Comparison of ENCODE assay signal across 18 cellular contexts in genomic region chr13:40618581-40619478, GRCh38. TPM values are rescaled to one million over a fixed set of nuclear protein-coding genes. Genes with fewer than 3 reads are reported as not detected.
DNase-seq lines count a peak whose midpoint lies in the region; ATAC-seq and TF ChIP-seq lines count a peak whose summit lies in the region.
"Had no signal": no experiment of that assay in that cellular context is flagged by ENCODE, and none has a peak within 500 bp of the region (broad histone marks: within the 10 kb centered on the region; RNA-seq: fewer than 3 reads in every experiment).

No MANE protein-coding gene starts in this region.

- H3K27ac ChIP-seq in liver (ENCODE audit: low read depth in 1 of 2, low read length in 2 of 2) (peak overlapping the region; percentile 38 to 57), uterus (peak overlapping the region; percentile 70 to 82)
- H3K27ac ChIP-seq: parathyroid adenoma had no signal

- H3K36me3 ChIP-seq in liver (ENCODE audit: control insufficient read depth in 4 of 4, insufficient read depth in 3 of 4, low read depth in 1 of 4, low read length in 3 of 4) (no peaks in the 10 kb centered on the region), uterus (no peaks in the 10 kb centered on the region)

- intact Hi-C loops in activated T-helper 1 cell treated with anti-CD3 and anti-CD28 coated beads, Interleukin-12 subunit alpha, Interleukin-12 subunit beta, Interleukin-2, Interleukin-4 antibody, amounts not matched to agents 30 ng/mL and 10 ng/mL and 1 ng/mL, durations not matched to agents 14 hours and 24 hours and 36 hours (cut with micrococcal nuclease) = no loop called here
- intact Hi-C loops in uterus (cut with DNase I; ENCODE audit: low total_unique reads) = no loop called here

- H3K27ac Mint-ChIP-seq in activated naive CD4-positive, alpha-beta T cell treated with anti-CD3 and anti-CD28 coated beads, Interleukin-2, amount 10 ng/mL, durations not matched to agents 7 days and 5 days = peak overlapping the region; percentile 21
- peak overlapping the region; percentile 56 for H3K27ac Mint-ChIP-seq in activated T-helper 1 cell treated with anti-CD3 and anti-CD28 coated beads, Interleukin-12 subunit alpha, Interleukin-12 subunit beta, Interleukin-2, Interleukin-4 antibody, amounts not matched to agents 30 ng/mL and 10 ng/mL and 1 ng/mL, durations not matched to agents 14 hours and 24 hours and 36 hours

- CTCF ChIA-PET in activated naive CD4-positive, alpha-beta T cell treated with anti-CD3 and anti-CD28 coated beads, Interleukin-2, amount 10 ng/mL, durations not matched to agents 7 days and 5 days (lab: Charles Lee) = no interaction called here

- no peak for TF ChIP-seq POLR2A in uterus (IDR thresholded peaks at IDR 0.05)

- no peak for TF ChIP-seq RAD21 in liver (IDR thresholded peaks at IDR 0.05)

- peaks cover 15 to 64% (median 27%) of the 10 kb centered on the region in 4 donors for H3K4me1 ChIP-seq in liver (ENCODE audit: control insufficient read depth in 4 of 4, insufficient read depth in 4 of 4, low read length in 3 of 4)
- peaks cover 6 to 24% of the 10 kb centered on the region in 2 donors for H3K4me1 ChIP-seq in uterus
- H3K4me1 ChIP-seq: parathyroid adenoma had no signal

- H3K4me3 ChIP-seq in liver (ENCODE audit: low read depth in 1 of 3, low read length in 3 of 3) (no peak overlapping the region), uterus (no peak overlapping the region)
- H3K4me3 ChIP-seq: GM12878 had no signal

- no peak overlapping the region for H3K4me3 Mint-ChIP-seq in activated naive CD4-positive, alpha-beta T cell treated with anti-CD3 and anti-CD28 coated beads, Interleukin-2, amount 10 ng/mL, durations not matched to agents 7 days and 5 days
- no peak overlapping the region for H3K4me3 Mint-ChIP-seq in activated T-helper 1 cell treated with anti-CD3 and anti-CD28 coated beads, Interleukin-12 subunit alpha, Interleukin-12 subunit beta, Interleukin-2, Interleukin-4 antibody, amounts not matched to agents 30 ng/mL and 10 ng/mL and 1 ng/mL, durations not matched to agents 14 hours and 24 hours and 36 hours

- H3K27me3 Mint-ChIP-seq in activated naive CD4-positive, alpha-beta T cell treated with anti-CD3 and anti-CD28 coated beads, Interleukin-2, amount 10 ng/mL, durations not matched to agents 7 days and 5 days = no peaks in the 10 kb centered on the region
- H3K27me3 Mint-ChIP-seq in activated T-helper 1 cell treated with anti-CD3 and anti-CD28 coated beads, Interleukin-12 subunit alpha, Interleukin-12 subunit beta, Interleukin-2, Interleukin-4 antibody, amounts not matched to agents 30 ng/mL and 10 ng/mL and 1 ng/mL, durations not matched to agents 14 hours and 24 hours and 36 hours (ENCODE audit: insufficient read depth) = no peaks in the 10 kb centered on the region

- no peak overlapping the region for H3K9ac ChIP-seq in liver (ENCODE audit: low read depth in 1 of 2, low read length in 2 of 2)
- H3K9ac ChIP-seq: parathyroid adenoma had no signal

- TF ChIP-seq CTCF in liver (IDR thresholded peaks at IDR 0.05; ENCODE audit: low read depth, low read length, missing input control) = no peak
- no peak for TF ChIP-seq CTCF in uterus (IDR thresholded peaks at IDR 0.05)

- H3K27me3 ChIP-seq in liver (ENCODE audit: control insufficient read depth in 4 of 4, insufficient read depth in 4 of 4, low read length in 3 of 4) = no peaks in the 10 kb centered on the region
- no peaks in the 10 kb centered on the region for H3K27me3 ChIP-seq in uterus

- DNase-seq in activated naive CD4-positive, alpha-beta T cell treated with anti-CD3 and anti-CD28 coated beads, Interleukin-2, amount 10 ng/mL, durations not matched to agents 7 days and 5 days = no peak
- no peak for DNase-seq in activated naive CD4-positive, alpha-beta T cell (lab: John Stamatoyannopoulos, UW)
- no peak for DNase-seq in activated T-helper 1 cell treated with anti-CD3 and anti-CD28 coated beads, Interleukin-12 subunit alpha, Interleukin-12 subunit beta, Interleukin-2, Interleukin-4 antibody, amounts not matched to agents 30 ng/mL and 10 ng/mL and 1 ng/mL, durations not matched to agents 14 hours and 24 hours and 36 hours (ENCODE audit: low spot score)
- DNase-seq in uterus = no peak
- no peak for DNase-seq in NCI-H748 (lab: John Stamatoyannopoulos, UW; ENCODE audit: unreplicated experiment)
- no peak for DNase-seq in SIG-M5 treated with dmso at 0.1 percent for 504 hours (lab: John Stamatoyannopoulos, UW; ENCODE audit: unreplicated experiment)
- DNase-seq: amniotic stem cell, Calu3, cerebellar nuclear complex, foreskin fibroblast, KBM-7, NCI-H1092, NCI-H2107, NCI-H774 had no signal

- WGBS in liver = 82% methylated on average over 15 of the region's 15 CpGs

- H3K4me1 Mint-ChIP-seq in activated naive CD4-positive, alpha-beta T cell treated with anti-CD3 and anti-CD28 coated beads, Interleukin-2, amount 10 ng/mL, durations not matched to agents 7 days and 5 days = peaks cover 78% of the 10 kb centered on the region
- peaks cover 82% of the 10 kb centered on the region for H3K4me1 Mint-ChIP-seq in activated T-helper 1 cell treated with anti-CD3 and anti-CD28 coated beads, Interleukin-12 subunit alpha, Interleukin-12 subunit beta, Interleukin-2, Interleukin-4 antibody, amounts not matched to agents 30 ng/mL and 10 ng/mL and 1 ng/mL, durations not matched to agents 14 hours and 24 hours and 36 hours (ENCODE audit: low read depth)

- H3K9me3 Mint-ChIP-seq in activated naive CD4-positive, alpha-beta T cell treated with anti-CD3 and anti-CD28 coated beads, Interleukin-2, amount 10 ng/mL, durations not matched to agents 7 days and 5 days = no peaks in the 10 kb centered on the region
- H3K9me3 Mint-ChIP-seq in activated T-helper 1 cell treated with anti-CD3 and anti-CD28 coated beads, Interleukin-12 subunit alpha, Interleukin-12 subunit beta, Interleukin-2, Interleukin-4 antibody, amounts not matched to agents 30 ng/mL and 10 ng/mL and 1 ng/mL, durations not matched to agents 14 hours and 24 hours and 36 hours = no peaks in the 10 kb centered on the region

- no peaks in the 10 kb centered on the region for H3K9me3 ChIP-seq in liver (ENCODE audit: control insufficient read depth in 4 of 4, low read length in 3 of 4)
- H3K9me3 ChIP-seq in uterus = no peaks in the 10 kb centered on the region

- no peak for ATAC-seq in GM18907 (IDR thresholded peaks at IDR 0.05; ENCODE audit: unreplicated experiment)
- ATAC-seq: GM12878 had no signal

- peaks cover 47% of the 10 kb centered on the region for H3K36me3 Mint-ChIP-seq in activated naive CD4-positive, alpha-beta T cell treated with anti-CD3 and anti-CD28 coated beads, Interleukin-2, amount 10 ng/mL, durations not matched to agents 7 days and 5 days
- peaks cover 33% of the 10 kb centered on the region for H3K36me3 Mint-ChIP-seq in activated T-helper 1 cell treated with anti-CD3 and anti-CD28 coated beads, Interleukin-12 subunit alpha, Interleukin-12 subunit beta, Interleukin-2, Interleukin-4 antibody, amounts not matched to agents 30 ng/mL and 10 ng/mL and 1 ng/mL, durations not matched to agents 14 hours and 24 hours and 36 hours (ENCODE audit: low read depth)

TF ChIP-seq in liver, 16 proteins besides CTCF, POLR2A, EP300 and RAD21:
- TF ChIP-seq, protein P1, sequence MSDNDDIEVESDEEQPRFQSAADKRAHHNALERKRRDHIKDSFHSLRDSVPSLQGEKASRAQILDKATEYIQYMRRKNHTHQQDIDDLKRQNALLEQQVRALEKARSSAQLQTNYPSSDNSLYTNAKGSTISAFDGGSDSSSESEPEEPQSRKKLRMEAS (IDR thresholded peaks at IDR 0.05) = no peak
- TF ChIP-seq JUND (IDR thresholded peaks at IDR 0.05) (no peak), TAF1 (conservative IDR thresholded peaks at IDR 0.05) (no peak), RXRA (IDR thresholded peaks at IDR 0.05) (no peak), SP1 (IDR thresholded peaks at IDR 0.05) (no peak), NR2F2 (IDR thresholded peaks at IDR 0.05) (no peak), ATF3 (IDR thresholded peaks at IDR 0.05) (no peak), YY1 (IDR thresholded peaks at IDR 0.05) (no peak), ZBTB33 (IDR thresholded peaks at IDR 0.05) (no peak), GABPA (IDR thresholded peaks at IDR 0.05 in 1 of 2, conservative IDR thresholded peaks at IDR 0.05 in 1 of 2) (no peak), HNF4A (conservative IDR thresholded peaks at IDR 0.05) (no peak), HNF4G (IDR thresholded peaks at IDR 0.05) (no peak), FOXA1 (IDR thresholded peaks at IDR 0.05) (no peak), FOXA2 (IDR thresholded peaks at IDR 0.05) (no peak)

RNA-seq across cellular contexts. Expression of gene FOXO1, which starts 47.6 kb away (rescaled TPM):
- 41.9 and 43.1 TPM in 2 replicates for total RNA-seq in activated T-helper 1 cell treated with anti-CD3 and anti-CD28 coated beads, Interleukin-12 subunit alpha, Interleukin-12 subunit beta, Interleukin-2, Interleukin-4 antibody, amounts not matched to agents 30 ng/mL and 10 ng/mL and 1 ng/mL, durations not matched to agents 14 hours and 24 hours and 36 hours
- total RNA-seq in liver (10 to 100 TPM in 1 of 2 donors, 1 to 10 TPM in 1; 6.4 to 23.6 TPM), uterus (100 to 1,000 TPM in 1 of 4 donors, 10 to 100 TPM in 3; 46.8 to 130 (median 60.9) TPM)
- 10 to 100 TPM in 1 of 2 donors, 1 to 10 TPM in 1; 5.4 to 10.8 TPM for polyA plus RNA-seq in liver
